ENCODE assay signal across 1 cellular context in the genomic region with DNA sequence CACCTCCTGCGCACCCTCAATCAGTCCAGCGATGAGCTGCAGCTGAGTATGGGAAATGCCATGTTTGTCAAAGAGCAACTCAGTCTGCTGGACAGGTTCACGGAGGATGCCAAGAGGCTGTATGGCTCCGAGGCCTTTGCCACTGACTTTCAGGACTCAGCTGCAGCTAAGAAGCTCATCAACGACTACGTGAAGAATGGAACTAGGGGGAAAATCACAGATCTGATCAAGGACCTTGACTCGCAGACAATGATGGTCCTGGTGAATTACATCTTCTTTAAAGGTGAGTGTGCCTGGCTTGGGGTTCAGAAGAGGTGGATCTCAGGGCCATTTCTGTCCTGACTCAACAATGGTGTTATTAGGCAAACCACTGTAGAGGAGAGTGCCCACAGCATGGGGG.
A peak's percentile ranks its signal among the peaks of the same experiment; 100 is the strongest.
TF ChIP-seq lines count a peak whose summit lies in the region.

No MANE protein-coding gene starts in this region.

TF ChIP-seq in HepG2, 621 proteins besides CTCF, POLR2A, EP300 and RAD21 (continues in another document):
- TF ChIP-seq RAD51 (IDR thresholded peaks at IDR 0.05; ENCODE audit: borderline replicate concordance) (no peak), ZNF746 (CRISPR knock-in tag; IDR thresholded peaks at IDR 0.05) (0 out of 2 replicates have a peak, but pooled peaks have one; percentile 6), HNRNPK (IDR thresholded peaks at IDR 0.05; ENCODE audit: low read depth, low read length, poor library complexity, severe bottlenecking) (no peak), ZFP36L1 (CRISPR knock-in tag; IDR thresholded peaks at IDR 0.05) (no peak), ZNF674 (CRISPR knock-in tag; IDR thresholded peaks at IDR 0.05; ENCODE audit: low read depth) (no peak), ZNF780A (CRISPR knock-in tag; IDR thresholded peaks at IDR 0.05) (0 out of 2 replicates have a peak, but pooled peaks have one; percentile 0), RORA (CRISPR knock-in tag; IDR thresholded peaks at IDR 0.05) (no peak), SP4 (CRISPR knock-in tag; IDR thresholded peaks at IDR 0.05) (no peak), ZNF17 (CRISPR knock-in tag; IDR thresholded peaks at IDR 0.05) (no peak), CBX5 (CRISPR knock-in tag; IDR thresholded peaks at IDR 0.05; ENCODE audit: borderline replicate concordance) (no peak), DDIT3 (CRISPR knock-in tag; IDR thresholded peaks at IDR 0.05) (no peak), SYNCRIP (IDR thresholded peaks at IDR 0.05; ENCODE audit: insufficient read depth, low read depth, low read length) (no peak), ZNF510 (CRISPR knock-in tag; IDR thresholded peaks at IDR 0.05; ENCODE audit: low read depth) (no peak), SOX13 (IDR thresholded peaks at IDR 0.05) (no peak), SOX13 (CRISPR knock-in tag; conservative IDR thresholded peaks at IDR 0.05 in 1 of 2, IDR thresholded peaks at IDR 0.05 in 1 of 2) (no peak), EEA1 (CRISPR knock-in tag; IDR thresholded peaks at IDR 0.05; ENCODE audit: borderline replicate concordance) (no peak), U2AF1 (optimal IDR thresholded peaks at IDR 0.05; ENCODE audit: low read depth, low read length) (peak; percentile 35), TARDBP (CRISPR knock-in tag; IDR thresholded peaks at IDR 0.05) (no peak), LBX2 (CRISPR knock-in tag; IDR thresholded peaks at IDR 0.05; ENCODE audit: borderline replicate concordance) (no peak), HNF4A (CRISPR knock-in tag; IDR thresholded peaks at IDR 0.05) (no peak), ZNF609 (CRISPR knock-in tag; IDR thresholded peaks at IDR 0.05; ENCODE audit: borderline replicate concordance) (no peak), ZNF83 (CRISPR knock-in tag; IDR thresholded peaks at IDR 0.05; ENCODE audit: borderline replicate concordance) (no peak), KAT7 (CRISPR knock-in tag; IDR thresholded peaks at IDR 0.05; ENCODE audit: borderline replicate concordance) (no peak), ZNF496 (CRISPR knock-in tag; IDR thresholded peaks at IDR 0.05; ENCODE audit: insufficient replicate concordance) (no peak), ZNF317 (CRISPR knock-in tag; IDR thresholded peaks at IDR 0.05) (no peak), SSRP1 (CRISPR knock-in tag; IDR thresholded peaks at IDR 0.05) (peak; percentile 92), YY1 (IDR thresholded peaks at IDR 0.05; ENCODE audit: insufficient read depth, insufficient replicate concordance, low read depth, low read length) (no peak), ZNF605 (CRISPR knock-in tag; IDR thresholded peaks at IDR 0.05) (no peak), ZFP41 (CRISPR knock-in tag; IDR thresholded peaks at IDR 0.05; ENCODE audit: borderline replicate concordance) (no peak), SMC3 (IDR thresholded peaks at IDR 0.05; ENCODE audit: low read length) (no peak), ZNF879 (CRISPR knock-in tag; IDR thresholded peaks at IDR 0.05) (no peak), ZSCAN9 (CRISPR knock-in tag; IDR thresholded peaks at IDR 0.05; ENCODE audit: borderline replicate concordance) (no peak), NAIF1 (CRISPR knock-in tag; IDR thresholded peaks at IDR 0.05; ENCODE audit: borderline replicate concordance) (no peak), ZNF276 (CRISPR knock-in tag; IDR thresholded peaks at IDR 0.05; ENCODE audit: low read depth) (no peak), AHDC1 (CRISPR knock-in tag; IDR thresholded peaks at IDR 0.05; ENCODE audit: borderline replicate concordance) (no peak), ZNF230 (CRISPR knock-in tag; IDR thresholded peaks at IDR 0.05) (no peak)
- TF ChIP-seq, protein P1, sequence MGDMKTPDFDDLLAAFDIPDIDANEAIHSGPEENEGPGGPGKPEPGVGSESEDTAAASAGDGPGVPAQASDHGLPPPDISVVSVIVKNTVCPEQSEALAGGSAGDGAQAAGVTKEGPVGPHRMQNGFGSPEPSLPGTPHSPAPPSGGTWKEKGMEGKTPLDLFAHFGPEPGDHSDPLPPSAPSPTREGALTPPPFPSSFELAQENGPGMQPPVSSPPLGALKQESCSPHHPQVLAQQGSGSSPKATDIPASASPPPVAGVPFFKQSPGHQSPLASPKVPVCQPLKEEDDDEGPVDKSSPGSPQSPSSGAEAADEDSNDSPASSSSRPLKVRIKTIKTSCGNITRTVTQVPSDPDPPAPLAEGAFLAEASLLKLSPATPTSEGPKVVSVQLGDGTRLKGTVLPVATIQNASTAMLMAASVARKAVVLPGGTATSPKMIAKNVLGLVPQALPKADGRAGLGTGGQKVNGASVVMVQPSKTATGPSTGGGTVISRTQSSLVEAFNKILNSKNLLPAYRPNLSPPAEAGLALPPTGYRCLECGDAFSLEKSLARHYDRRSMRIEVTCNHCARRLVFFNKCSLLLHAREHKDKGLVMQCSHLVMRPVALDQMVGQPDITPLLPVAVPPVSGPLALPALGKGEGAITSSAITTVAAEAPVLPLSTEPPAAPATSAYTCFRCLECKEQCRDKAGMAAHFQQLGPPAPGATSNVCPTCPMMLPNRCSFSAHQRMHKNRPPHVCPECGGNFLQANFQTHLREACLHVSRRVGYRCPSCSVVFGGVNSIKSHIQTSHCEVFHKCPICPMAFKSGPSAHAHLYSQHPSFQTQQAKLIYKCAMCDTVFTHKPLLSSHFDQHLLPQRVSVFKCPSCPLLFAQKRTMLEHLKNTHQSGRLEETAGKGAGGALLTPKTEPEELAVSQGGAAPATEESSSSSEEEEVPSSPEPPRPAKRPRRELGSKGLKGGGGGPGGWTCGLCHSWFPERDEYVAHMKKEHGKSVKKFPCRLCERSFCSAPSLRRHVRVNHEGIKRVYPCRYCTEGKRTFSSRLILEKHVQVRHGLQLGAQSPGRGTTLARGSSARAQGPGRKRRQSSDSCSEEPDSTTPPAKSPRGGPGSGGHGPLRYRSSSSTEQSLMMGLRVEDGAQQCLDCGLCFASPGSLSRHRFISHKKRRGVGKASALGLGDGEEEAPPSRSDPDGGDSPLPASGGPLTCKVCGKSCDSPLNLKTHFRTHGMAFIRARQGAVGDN (CRISPR knock-in tag; IDR thresholded peaks at IDR 0.05) = no peak
- TF ChIP-seq, protein P2, sequence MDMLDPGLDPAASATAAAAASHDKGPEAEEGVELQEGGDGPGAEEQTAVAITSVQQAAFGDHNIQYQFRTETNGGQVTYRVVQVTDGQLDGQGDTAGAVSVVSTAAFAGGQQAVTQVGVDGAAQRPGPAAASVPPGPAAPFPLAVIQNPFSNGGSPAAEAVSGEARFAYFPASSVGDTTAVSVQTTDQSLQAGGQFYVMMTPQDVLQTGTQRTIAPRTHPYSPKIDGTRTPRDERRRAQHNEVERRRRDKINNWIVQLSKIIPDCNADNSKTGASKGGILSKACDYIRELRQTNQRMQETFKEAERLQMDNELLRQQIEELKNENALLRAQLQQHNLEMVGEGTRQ (IDR thresholded peaks at IDR 0.05; ENCODE audit: low read depth, low read length) = no peak
- TF ChIP-seq, protein P2 (CRISPR knock-in tag; IDR thresholded peaks at IDR 0.05; ENCODE audit: borderline replicate concordance) = no peak
- TF ChIP-seq, protein P3, sequence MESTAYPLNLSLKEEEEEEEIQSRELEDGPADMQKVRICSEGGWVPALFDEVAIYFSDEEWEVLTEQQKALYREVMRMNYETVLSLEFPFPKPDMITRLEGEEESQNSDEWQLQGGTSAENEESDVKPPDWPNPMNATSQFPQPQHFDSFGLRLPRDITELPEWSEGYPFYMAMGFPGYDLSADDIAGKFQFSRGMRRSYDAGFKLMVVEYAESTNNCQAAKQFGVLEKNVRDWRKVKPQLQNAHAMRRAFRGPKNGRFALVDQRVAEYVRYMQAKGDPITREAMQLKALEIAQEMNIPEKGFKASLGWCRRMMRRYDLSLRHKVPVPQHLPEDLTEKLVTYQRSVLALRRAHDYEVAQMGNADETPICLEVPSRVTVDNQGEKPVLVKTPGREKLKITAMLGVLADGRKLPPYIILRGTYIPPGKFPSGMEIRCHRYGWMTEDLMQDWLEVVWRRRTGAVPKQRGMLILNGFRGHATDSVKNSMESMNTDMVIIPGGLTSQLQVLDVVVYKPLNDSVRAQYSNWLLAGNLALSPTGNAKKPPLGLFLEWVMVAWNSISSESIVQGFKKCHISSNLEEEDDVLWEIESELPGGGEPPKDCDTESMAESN (CRISPR knock-in tag; conservative IDR thresholded peaks at IDR 0.05) = 0 out of 2 replicates have a peak, but pooled peaks have one; percentile 40
